In the genomic region with DNA sequence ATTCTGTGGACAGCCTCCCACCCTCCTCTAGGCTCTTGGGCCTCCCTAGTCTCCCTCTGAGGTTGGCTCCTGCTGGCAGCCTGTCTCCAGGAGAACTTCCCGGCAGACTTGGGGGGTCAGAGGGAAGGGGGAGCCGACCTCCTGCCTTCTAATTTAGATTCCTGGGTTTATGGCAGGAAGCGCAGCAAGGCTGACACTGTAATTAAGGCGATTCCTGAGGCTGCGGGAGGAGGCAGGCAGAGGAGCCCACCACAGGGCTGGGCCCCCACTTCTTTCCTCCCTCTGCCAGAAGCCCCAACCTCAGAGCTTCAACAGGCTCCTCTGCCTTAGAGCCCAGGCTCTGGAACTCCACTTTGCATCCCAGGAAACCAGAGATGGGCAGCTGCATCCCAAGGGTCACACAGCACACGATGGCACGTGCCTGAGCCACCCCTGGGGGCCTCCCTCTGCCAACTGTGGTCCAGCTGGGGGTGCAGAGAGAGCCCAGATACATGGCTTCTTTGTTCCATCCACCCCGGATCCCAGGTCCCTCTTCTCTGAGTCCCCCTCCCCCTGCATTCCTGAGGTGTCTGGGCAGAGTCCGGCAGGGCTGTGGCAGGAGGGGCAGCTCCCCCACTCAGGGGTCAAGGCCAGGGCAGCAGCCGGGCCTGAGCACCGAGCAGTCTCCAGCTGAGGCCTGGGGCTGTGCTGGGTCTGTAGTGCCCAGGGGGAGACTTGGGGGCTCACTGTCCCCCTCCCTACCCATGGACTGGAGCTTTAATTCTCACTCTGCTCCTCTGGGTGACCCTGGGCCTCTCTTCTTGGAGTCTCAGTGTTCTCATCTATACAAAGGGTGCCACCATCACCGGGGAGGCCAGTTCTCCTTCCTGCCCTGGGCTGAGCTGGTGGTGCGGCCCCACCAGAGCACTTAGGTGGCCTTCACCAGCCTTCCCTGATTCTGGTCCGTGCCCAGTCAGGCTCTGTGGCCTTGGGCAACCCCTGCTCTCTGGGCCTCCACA, we compare ENCODE assay signal across 1 cellular context.
A peak's percentile ranks its signal among the peaks of the same experiment; 100 is the strongest.
TF ChIP-seq lines count a peak whose summit lies in the region.

No MANE protein-coding gene starts in this region.

TF ChIP-seq in HepG2, 621 proteins besides CTCF, POLR2A, EP300 and RAD21 (continued from another document and continues in another):
- TF ChIP-seq, protein P1, sequence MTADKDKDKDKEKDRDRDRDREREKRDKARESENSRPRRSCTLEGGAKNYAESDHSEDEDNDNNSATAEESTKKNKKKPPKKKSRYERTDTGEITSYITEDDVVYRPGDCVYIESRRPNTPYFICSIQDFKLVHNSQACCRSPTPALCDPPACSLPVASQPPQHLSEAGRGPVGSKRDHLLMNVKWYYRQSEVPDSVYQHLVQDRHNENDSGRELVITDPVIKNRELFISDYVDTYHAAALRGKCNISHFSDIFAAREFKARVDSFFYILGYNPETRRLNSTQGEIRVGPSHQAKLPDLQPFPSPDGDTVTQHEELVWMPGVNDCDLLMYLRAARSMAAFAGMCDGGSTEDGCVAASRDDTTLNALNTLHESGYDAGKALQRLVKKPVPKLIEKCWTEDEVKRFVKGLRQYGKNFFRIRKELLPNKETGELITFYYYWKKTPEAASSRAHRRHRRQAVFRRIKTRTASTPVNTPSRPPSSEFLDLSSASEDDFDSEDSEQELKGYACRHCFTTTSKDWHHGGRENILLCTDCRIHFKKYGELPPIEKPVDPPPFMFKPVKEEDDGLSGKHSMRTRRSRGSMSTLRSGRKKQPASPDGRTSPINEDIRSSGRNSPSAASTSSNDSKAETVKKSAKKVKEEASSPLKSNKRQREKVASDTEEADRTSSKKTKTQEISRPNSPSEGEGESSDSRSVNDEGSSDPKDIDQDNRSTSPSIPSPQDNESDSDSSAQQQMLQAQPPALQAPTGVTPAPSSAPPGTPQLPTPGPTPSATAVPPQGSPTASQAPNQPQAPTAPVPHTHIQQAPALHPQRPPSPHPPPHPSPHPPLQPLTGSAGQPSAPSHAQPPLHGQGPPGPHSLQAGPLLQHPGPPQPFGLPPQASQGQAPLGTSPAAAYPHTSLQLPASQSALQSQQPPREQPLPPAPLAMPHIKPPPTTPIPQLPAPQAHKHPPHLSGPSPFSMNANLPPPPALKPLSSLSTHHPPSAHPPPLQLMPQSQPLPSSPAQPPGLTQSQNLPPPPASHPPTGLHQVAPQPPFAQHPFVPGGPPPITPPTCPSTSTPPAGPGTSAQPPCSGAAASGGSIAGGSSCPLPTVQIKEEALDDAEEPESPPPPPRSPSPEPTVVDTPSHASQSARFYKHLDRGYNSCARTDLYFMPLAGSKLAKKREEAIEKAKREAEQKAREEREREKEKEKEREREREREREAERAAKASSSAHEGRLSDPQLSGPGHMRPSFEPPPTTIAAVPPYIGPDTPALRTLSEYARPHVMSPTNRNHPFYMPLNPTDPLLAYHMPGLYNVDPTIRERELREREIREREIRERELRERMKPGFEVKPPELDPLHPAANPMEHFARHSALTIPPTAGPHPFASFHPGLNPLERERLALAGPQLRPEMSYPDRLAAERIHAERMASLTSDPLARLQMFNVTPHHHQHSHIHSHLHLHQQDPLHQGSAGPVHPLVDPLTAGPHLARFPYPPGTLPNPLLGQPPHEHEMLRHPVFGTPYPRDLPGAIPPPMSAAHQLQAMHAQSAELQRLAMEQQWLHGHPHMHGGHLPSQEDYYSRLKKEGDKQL (CRISPR knock-in tag; IDR thresholded peaks at IDR 0.05; ENCODE audit: low read depth), result no peak
- peak; percentile 48; the same call in 1 of the 2 replicates for TF ChIP-seq KDM3A (CRISPR knock-in tag; IDR thresholded peaks at IDR 0.05; ENCODE audit: low read depth)
- TF ChIP-seq KDM6A (CRISPR knock-in tag; IDR thresholded peaks at IDR 0.05; ENCODE audit: low read depth), result peak; percentile 81
- TF ChIP-seq HNRNPLL (IDR thresholded peaks at IDR 0.05; ENCODE audit: low read depth, low read length, poor library complexity, severe bottlenecking), result no peak
- TF ChIP-seq, protein P2, sequence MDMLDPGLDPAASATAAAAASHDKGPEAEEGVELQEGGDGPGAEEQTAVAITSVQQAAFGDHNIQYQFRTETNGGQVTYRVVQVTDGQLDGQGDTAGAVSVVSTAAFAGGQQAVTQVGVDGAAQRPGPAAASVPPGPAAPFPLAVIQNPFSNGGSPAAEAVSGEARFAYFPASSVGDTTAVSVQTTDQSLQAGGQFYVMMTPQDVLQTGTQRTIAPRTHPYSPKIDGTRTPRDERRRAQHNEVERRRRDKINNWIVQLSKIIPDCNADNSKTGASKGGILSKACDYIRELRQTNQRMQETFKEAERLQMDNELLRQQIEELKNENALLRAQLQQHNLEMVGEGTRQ (IDR thresholded peaks at IDR 0.05; ENCODE audit: low read depth, low read length), result no peak
- TF ChIP-seq, protein P2 (CRISPR knock-in tag; IDR thresholded peaks at IDR 0.05; ENCODE audit: borderline replicate concordance), result no peak
- no peak for TF ChIP-seq SP140L (CRISPR knock-in tag; IDR thresholded peaks at IDR 0.05; ENCODE audit: borderline replicate concordance)
- peak; percentile 82; the same call in 1 of the 2 replicates for TF ChIP-seq RCOR2 (CRISPR knock-in tag; IDR thresholded peaks at IDR 0.05)
- TF ChIP-seq KDM4B (CRISPR knock-in tag; IDR thresholded peaks at IDR 0.05), result peak; percentile 66; the same call in 1 of the 2 replicates
- no peak for TF ChIP-seq ZNF501 (CRISPR knock-in tag; IDR thresholded peaks at IDR 0.05)
- peak; percentile 84 for TF ChIP-seq GATAD2A (CRISPR knock-in tag; IDR thresholded peaks at IDR 0.05)
- no peak for TF ChIP-seq PHB2 (IDR thresholded peaks at IDR 0.05; ENCODE audit: partially characterized antibody)
- TF ChIP-seq ZBTB7A (CRISPR knock-in tag; IDR thresholded peaks at IDR 0.05), result no peak
- no peak for TF ChIP-seq ZNF326 (CRISPR knock-in tag; IDR thresholded peaks at IDR 0.05; ENCODE audit: borderline replicate concordance)
- TF ChIP-seq SP4 (CRISPR knock-in tag; IDR thresholded peaks at IDR 0.05), result no peak
- TF ChIP-seq ZNF276 (CRISPR knock-in tag; IDR thresholded peaks at IDR 0.05; ENCODE audit: low read depth), result no peak
- TF ChIP-seq, protein P3, sequence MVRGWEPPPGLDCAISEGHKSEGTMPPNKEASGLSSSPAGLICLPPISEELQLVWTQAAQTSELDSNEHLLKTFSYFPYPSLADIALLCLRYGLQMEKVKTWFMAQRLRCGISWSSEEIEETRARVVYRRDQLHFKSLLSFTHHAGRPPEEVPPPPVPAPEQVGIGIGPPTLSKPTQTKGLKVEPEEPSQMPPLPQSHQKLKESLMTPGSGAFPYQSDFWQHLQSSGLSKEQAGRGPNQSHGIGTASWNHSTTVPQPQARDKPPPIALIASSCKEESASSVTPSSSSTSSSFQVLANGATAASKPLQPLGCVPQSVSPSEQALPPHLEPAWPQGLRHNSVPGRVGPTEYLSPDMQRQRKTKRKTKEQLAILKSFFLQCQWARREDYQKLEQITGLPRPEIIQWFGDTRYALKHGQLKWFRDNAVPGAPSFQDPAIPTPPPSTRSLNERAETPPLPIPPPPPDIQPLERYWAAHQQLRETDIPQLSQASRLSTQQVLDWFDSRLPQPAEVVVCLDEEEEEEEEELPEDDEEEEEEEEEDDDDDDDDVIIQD (CRISPR knock-in tag; IDR thresholded peaks at IDR 0.05; ENCODE audit: low read depth), result 0 out of 2 replicates have a peak, but pooled peaks have one; percentile 30
- TF ChIP-seq ZNF547 (CRISPR knock-in tag; IDR thresholded peaks at IDR 0.05), result 0 out of 2 replicates have a peak, but pooled peaks have one; percentile 38
- peak; percentile 64 for TF ChIP-seq SAP130 (CRISPR knock-in tag; IDR thresholded peaks at IDR 0.05; ENCODE audit: low read depth)
- TF ChIP-seq ZNF609 (CRISPR knock-in tag; IDR thresholded peaks at IDR 0.05; ENCODE audit: borderline replicate concordance), result peak; percentile 82; the same call in 1 of the 2 replicates
- 0 out of 2 replicates have a peak, but pooled peaks have one; percentile 26 for TF ChIP-seq RNF2 (conservative IDR thresholded peaks at IDR 0.05; ENCODE audit: low read depth)
- TF ChIP-seq TCF12 (IDR thresholded peaks at IDR 0.05), result no peak
- TF ChIP-seq TCF12 (CRISPR knock-in tag; IDR thresholded peaks at IDR 0.05), result no peak
- peak; percentile 47; the same call in 1 of the 2 replicates for TF ChIP-seq ZFP91 (CRISPR knock-in tag; IDR thresholded peaks at IDR 0.05; ENCODE audit: borderline replicate concordance)
- peak; percentile 40; the same call in 1 of the 2 replicates for TF ChIP-seq POGZ (CRISPR knock-in tag; IDR thresholded peaks at IDR 0.05)
- TF ChIP-seq PCBP1 (IDR thresholded peaks at IDR 0.05; ENCODE audit: borderline replicate concordance, low read depth, low read length), result 0 out of 2 replicates have a peak, but pooled peaks have one; percentile 64
- no peak for TF ChIP-seq SMARCC2 (IDR thresholded peaks at IDR 0.05)
- TF ChIP-seq, protein P4, sequence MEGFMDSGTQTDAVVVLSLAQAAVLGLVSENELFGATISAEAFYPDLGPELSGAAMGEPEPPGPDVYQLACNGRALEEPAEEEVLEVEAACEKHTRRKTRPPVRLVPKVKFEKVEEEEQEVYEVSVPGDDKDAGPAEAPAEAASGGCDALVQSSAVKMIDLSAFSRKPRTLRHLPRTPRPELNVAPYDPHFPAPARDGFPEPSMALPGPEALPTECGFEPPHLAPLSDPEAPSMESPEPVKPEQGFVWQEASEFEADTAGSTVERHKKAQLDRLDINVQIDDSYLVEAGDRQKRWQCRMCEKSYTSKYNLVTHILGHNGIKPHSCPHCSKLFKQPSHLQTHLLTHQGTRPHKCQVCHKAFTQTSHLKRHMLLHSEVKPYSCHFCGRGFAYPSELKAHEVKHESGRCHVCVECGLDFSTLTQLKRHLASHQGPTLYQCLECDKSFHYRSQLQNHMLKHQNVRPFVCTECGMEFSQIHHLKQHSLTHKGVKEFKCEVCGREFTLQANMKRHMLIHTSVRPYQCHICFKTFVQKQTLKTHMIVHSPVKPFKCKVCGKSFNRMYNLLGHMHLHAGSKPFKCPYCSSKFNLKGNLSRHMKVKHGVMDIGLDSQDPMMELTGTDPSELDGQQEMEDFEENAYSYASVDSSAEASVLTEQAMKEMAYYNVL (CRISPR knock-in tag; IDR thresholded peaks at IDR 0.05; ENCODE audit: borderline replicate concordance), result 0 out of 2 replicates have a peak, but pooled peaks have one; percentile 69
- peak; percentile 64 for TF ChIP-seq ZNF331 (CRISPR knock-in tag; IDR thresholded peaks at IDR 0.05)
- no peak; the same call in 1 of the 2 replicates for TF ChIP-seq SMAD1 (CRISPR knock-in tag; IDR thresholded peaks at IDR 0.05; ENCODE audit: borderline replicate concordance, low read depth)
- peak; percentile 52; the same call in 1 of the 2 replicates for TF ChIP-seq TBX3 (IDR thresholded peaks at IDR 0.05; ENCODE audit: borderline replicate concordance)
